ENCODE assay signal across 1 cellular context in genomic region chr7:129576138-129576537, GRCh38.
TF ChIP-seq lines count a peak whose summit lies in the region.

No MANE protein-coding gene starts in this region.

TF ChIP-seq in IMR-90, 13 proteins besides CTCF, POLR2A, EP300 and RAD21 (continued from another document):
- TF ChIP-seq MAFK (IDR thresholded peaks at IDR 0.05; ENCODE audit: low read depth, low read length) (no peak), MAZ (IDR thresholded peaks at IDR 0.05; ENCODE audit: borderline replicate concordance, low read depth, low read length) (no peak), MXI1 (IDR thresholded peaks at IDR 0.05; ENCODE audit: borderline replicate concordance, low read depth, low read length) (no peak), RCOR1 (IDR thresholded peaks at IDR 0.05; ENCODE audit: insufficient replicate concordance, low read length) (no peak)
TF ChIP-seq in IMR-90: peak in this region for 0.
